ENCODE assay signal across 8 cellular contexts in genomic region chr1:27671964-27672749, GRCh38. TPM values are rescaled to one million over a fixed set of nuclear protein-coding genes. Genes with fewer than 3 reads are reported as not detected.
DNase-seq lines count a peak whose midpoint lies in the region; ATAC-seq and TF ChIP-seq lines count a peak whose summit lies in the region.

Gene IFI6 (minus strand): TSS chr1:27672192. CDS start chr1:27669314, 2,878 bp downstream.

- DNase-seq in EH (ENCODE audit: low read depth) = peak; percentile 98
- DNase-seq in activated effector memory CD4-positive, alpha-beta T cell treated with anti-CD3 and anti-CD28 coated beads, Interleukin-2, amount 50 U/mL, for 16 hours = peak; percentile 90
- DNase-seq in fibroblast of the conjunctiva (ENCODE audit: low read depth) = peak; percentile 92
- peak; percentile 72 for DNase-seq in neural crest cell (ENCODE audit: low read depth, low spot score)

- H3K4me1 Mint-ChIP-seq in neural crest cell = peaks cover 40% of the 10 kb centered on the region

- H3K27me3 ChIP-seq in Loucy (ENCODE audit: insufficient read depth, low read length, poor library complexity, severe bottlenecking) (no peaks in the 10 kb centered on the region), subcutaneous abdominal adipose tissue (ENCODE audit: control insufficient read depth in 5 of 5, insufficient read depth in 4 of 5, low read length in 5 of 5) (no peaks in the 10 kb centered on the region)

- peaks cover 4% of the 10 kb centered on the region; the same call in 1 of the 2 replicates for H3K79me2 ChIP-seq in Loucy (ENCODE audit: insufficient read depth, low read length)

- H3K27me3 Mint-ChIP-seq in neural crest cell (ENCODE audit: low read depth) = peaks cover 6% of the 10 kb centered on the region

- peak; percentile 77 for ATAC-seq in GM21825 (IDR thresholded peaks at IDR 0.05; ENCODE audit: unreplicated experiment)

- TF ChIP-seq POLR2A in Raji (IDR thresholded peaks at IDR 0.05; ENCODE audit: insufficient read depth, low read depth, low read length) = peak; percentile 61

- H3K9me2 ChIP-seq in Loucy (replicated peaks; ENCODE audit: low read depth, low read length) = no peaks in the 10 kb centered on the region

- H3K27ac ChIP-seq in subcutaneous abdominal adipose tissue (ENCODE audit: low read depth, low read length) = peak within 1 kb of the TSS; percentile 69

- peak within 1 kb of the TSS; percentile 94 for H3K27ac Mint-ChIP-seq in neural crest cell (ENCODE audit: unreplicated experiment)

- peak; percentile 61 for TF ChIP-seq CTCF in Loucy (conservative IDR thresholded peaks at IDR 0.05; ENCODE audit: low read length)
- peak; percentile 54 for TF ChIP-seq CTCF in neural crest cell (conservative IDR thresholded peaks at IDR 0.05)

- peak within 1 kb of the TSS; percentile 75 for H2AFZ ChIP-seq in Loucy (ENCODE audit: low read length)

- peak within 1 kb of the TSS; percentile 95 for H3K4me2 ChIP-seq in Loucy (ENCODE audit: low read depth, low read length, poor library complexity, severe bottlenecking)

- H3K9me3 Mint-ChIP-seq in neural crest cell = peaks cover 2% of the 10 kb centered on the region

- H3K9ac ChIP-seq in Loucy (ENCODE audit: low read depth, low read length, poor library complexity, severe bottlenecking) (peak within 1 kb of the TSS; percentile 72), subcutaneous abdominal adipose tissue (ENCODE audit: low read length in 5 of 5) (peak within 1 kb of the TSS in 4 of 5 donors; percentile 38 to 78 (median 66))

- H3K4me1 ChIP-seq in Loucy (ENCODE audit: insufficient read depth, low read length, poor library complexity, severe bottlenecking) = peaks cover 28% of the 10 kb centered on the region
- peaks cover 9 to 42% (median 31%) of the 10 kb centered on the region in 5 donors for H3K4me1 ChIP-seq in subcutaneous abdominal adipose tissue (ENCODE audit: control insufficient read depth in 5 of 5, insufficient read depth in 5 of 5, low read length in 5 of 5)

- H3K36me3 ChIP-seq in Loucy (ENCODE audit: insufficient read depth, low read length) (no peaks in the 10 kb centered on the region), subcutaneous abdominal adipose tissue (ENCODE audit: control insufficient read depth in 5 of 5, insufficient read depth in 5 of 5, low read length in 5 of 5) (peaks cover 0 to 3% (median 0%) of the 10 kb centered on the region in 5 donors)

- H3K4me3 Mint-ChIP-seq in neural crest cell = peak within 1 kb of the TSS; percentile 82

- H4K20me1 ChIP-seq in Loucy (ENCODE audit: insufficient read depth, low read length, poor library complexity, severe bottlenecking) = no peaks in the 10 kb centered on the region

- peak within 1 kb of the TSS; percentile 74 for H3K4me3 ChIP-seq in Loucy (ENCODE audit: low read length, poor library complexity, severe bottlenecking)
- peak within 1 kb of the TSS; percentile 73 to 90 (median 78) for H3K4me3 ChIP-seq in subcutaneous abdominal adipose tissue (ENCODE audit: low read depth in 1 of 5, low read length in 5 of 5)

- H3K36me3 Mint-ChIP-seq in neural crest cell (ENCODE audit: low read depth) = no peaks in the 10 kb centered on the region

- H3K9me3 ChIP-seq in Loucy (ENCODE audit: insufficient read depth, low read depth, low read length) (no peaks in the 10 kb centered on the region), subcutaneous abdominal adipose tissue (ENCODE audit: control insufficient read depth in 5 of 5, low read length in 5 of 5) (no peaks in the 10 kb centered on the region)

- peaks cover 12% of the 10 kb centered on the region; the same call in 1 of the 2 replicates for H3F3A ChIP-seq in Loucy (ENCODE audit: low read depth)

RNA-seq across cellular contexts. Expression of gene IFI6, which starts in this region (rescaled TPM):
- total RNA-seq in neural crest cell = 15.2 and 16.6 TPM in 2 replicates

Comparison
In these comparisons a context has a peak if more than half of its experiments do, and no peak if none do; other contexts are left out.
1. Peak in every context shown above with its lines: DNase-seq, ATAC-seq, H3K4me3 ChIP-seq and H3K27ac ChIP-seq.